9 cellular contexts compared by ENCODE assay signal in the genomic region with DNA sequence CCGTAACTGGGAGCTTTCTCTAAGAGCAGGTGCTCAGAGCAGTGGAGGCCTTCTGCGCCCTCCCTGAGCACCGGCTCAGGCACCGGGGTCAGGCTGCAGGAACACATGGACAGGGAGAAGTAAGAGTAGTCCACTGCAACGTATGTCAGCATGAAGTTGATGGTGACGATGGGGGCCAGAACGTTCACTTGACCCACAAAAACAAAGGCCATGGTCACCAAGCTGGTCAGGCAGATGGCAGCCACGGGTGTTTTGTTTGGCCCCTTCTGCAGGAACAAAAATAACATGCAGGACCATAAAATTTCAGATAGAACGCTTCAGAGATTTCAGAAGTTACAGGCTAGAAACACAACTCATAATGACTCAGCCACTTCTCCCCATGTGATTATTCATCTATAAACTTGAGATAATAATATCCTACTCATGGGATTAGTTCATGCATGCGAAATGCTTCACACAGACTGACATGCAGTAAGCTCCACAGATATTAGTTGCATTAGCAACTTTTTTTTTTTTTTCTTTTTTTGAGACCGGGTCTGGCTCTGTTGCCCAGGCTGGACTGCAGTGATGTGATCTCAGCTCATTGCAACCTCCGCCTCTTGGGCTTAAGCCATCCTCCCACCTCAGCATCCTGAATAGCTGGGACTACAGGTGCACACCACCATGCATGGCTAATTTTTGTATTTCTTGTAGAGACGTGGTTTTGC. TPM values are rescaled to one million over a fixed set of nuclear protein-coding genes. Genes with fewer than 3 reads are reported as not detected.
DNase-seq lines count a peak whose midpoint lies in the region; ATAC-seq and TF ChIP-seq lines count a peak whose summit lies in the region.
"Had no signal": no experiment of that assay in that cellular context is flagged by ENCODE, and none has a peak within 500 bp of the region (broad histone marks: within the 10 kb centered on the region; RNA-seq: fewer than 3 reads in every experiment).

No MANE protein-coding gene starts in this region.

- H3K27me3 ChIP-seq in osteoblast (ENCODE audit: insufficient read depth, low read length) = no peaks in the 10 kb centered on the region

- TF ChIP-seq CTCF in WI38 (IDR thresholded peaks at IDR 0.05; ENCODE audit: low read depth, low read length) (no peak), osteoblast (IDR thresholded peaks at IDR 0.05; ENCODE audit: extremely low read depth, low read depth, low read length) (no peak)

- H3K4me3 ChIP-seq in WI38 (ENCODE audit: low read depth, low read length) (peak overlapping the region; percentile 51), osteoblast (ENCODE audit: insufficient read depth, low read length) (no peak overlapping the region)

- DNase-seq in osteoblast (ENCODE audit: insufficient read length, low spot score, missing footprints) (peak; percentile 83), NAMALWA (ENCODE audit: low spot score) (no peak), islet precursor cell (no peak), NCI-H1694 treated with DMSO at 0.1 percent for 48 hours (lab: John Stamatoyannopoulos, UW) (no peak), SHP77 (lab: John Stamatoyannopoulos, UW) (no peak)

- no peaks in the 10 kb centered on the region for H3K36me3 ChIP-seq in osteoblast (ENCODE audit: insufficient read depth, low read length)
- H3K36me3 ChIP-seq: neutrophil had no signal

- peak overlapping the region; percentile 12 for H3K4me2 ChIP-seq in osteoblast (ENCODE audit: insufficient read depth, low read length)

- peak; percentile 14 for TF ChIP-seq POLR2A in GM15510 (IDR thresholded peaks at IDR 0.05; ENCODE audit: borderline replicate concordance, extremely low read depth, insufficient read length)

- peak overlapping the region; percentile 94 for H3K27ac ChIP-seq in osteoblast (ENCODE audit: low read depth, low read length)
- H3K27ac ChIP-seq: neutrophil had no signal

- H4K20me1 ChIP-seq in osteoblast (ENCODE audit: insufficient read depth, low read length) = no peaks in the 10 kb centered on the region

- H3K79me2 ChIP-seq in osteoblast (ENCODE audit: insufficient read depth, low read length) = no peaks in the 10 kb centered on the region

- no peaks in the 10 kb centered on the region for H3K9me3 ChIP-seq in osteoblast (ENCODE audit: low read depth, low read length)
- H3K9me3 ChIP-seq: neutrophil had no signal

- peaks cover 46% of the 10 kb centered on the region for H3K4me1 ChIP-seq in osteoblast (ENCODE audit: insufficient read depth, low read length)

- H2AFZ ChIP-seq in osteoblast (ENCODE audit: low read length) = no peak overlapping the region

- peak; percentile 61 for ATAC-seq in HG02759 (IDR thresholded peaks at IDR 0.05; ENCODE audit: unreplicated experiment)

RNA-seq across cellular contexts. Expression of gene HEG1, which starts 52.2 kb away (rescaled TPM):
- total RNA-seq in osteoblast = 114 and 117 TPM in 2 replicates
